In the genomic region with DNA sequence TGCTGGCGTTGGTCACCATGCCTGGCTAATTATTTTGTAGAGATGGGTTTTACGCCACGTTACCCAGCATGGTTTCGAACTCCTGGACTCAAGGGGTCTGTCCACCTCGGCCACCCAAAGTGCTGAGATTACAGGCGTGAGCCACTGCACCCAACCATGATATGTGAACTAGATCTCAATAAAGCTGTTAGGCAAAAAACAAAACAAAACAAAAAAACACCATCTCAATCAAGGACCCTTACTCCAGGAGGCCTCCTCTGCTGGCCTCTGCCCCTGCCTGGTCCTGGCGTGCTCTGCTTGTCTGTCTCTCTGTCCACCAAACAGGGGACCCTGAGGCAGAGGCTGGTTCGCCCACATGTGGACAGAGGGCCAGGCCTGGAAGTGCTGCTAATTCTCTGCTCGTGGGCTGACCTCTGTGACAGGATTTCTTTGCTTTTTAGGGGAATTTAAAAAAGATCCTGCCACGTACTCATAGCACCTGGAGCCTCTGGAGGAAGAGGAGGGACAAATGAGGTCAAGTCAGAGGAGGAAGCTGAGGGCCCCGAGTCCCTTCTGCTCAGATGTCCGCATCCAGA, we compare ENCODE assay signal across 24 cellular contexts. TPM values are rescaled to one million over a fixed set of nuclear protein-coding genes. Genes with fewer than 3 reads are reported as not detected.
A peak's percentile ranks its signal among the peaks of the same experiment; 100 is the strongest.
DNase-seq lines count a peak whose midpoint lies in the region; ATAC-seq and TF ChIP-seq lines count a peak whose summit lies in the region.
"Had no signal": no experiment of that assay in that cellular context is flagged by ENCODE, and none has a peak within 500 bp of the region (broad histone marks: within the 10 kb centered on the region; RNA-seq: fewer than 3 reads in every experiment).

No MANE protein-coding gene starts in this region.

- H3K4me3 Mint-ChIP-seq in CD14-positive monocyte (no peak overlapping the region), endodermal cell (no peak overlapping the region)
- no peak overlapping the region for H3K4me3 Mint-ChIP-seq in activated T-helper 1 cell treated with anti-CD3 and anti-CD28 coated beads, Interleukin-12 subunit alpha, Interleukin-12 subunit beta, Interleukin-2, Interleukin-4 antibody, amounts not matched to agents 30 ng/mL and 10 ng/mL and 1 ng/mL, durations not matched to agents 14 hours and 24 hours and 36 hours
- H3K4me3 Mint-ChIP-seq: B cell; CD4-positive, CD25-positive, alpha-beta regulatory T cell; HFFc6 had no signal

- no peaks in the 10 kb centered on the region for H3K36me3 ChIP-seq in endodermal cell (ENCODE audit: control insufficient read depth, insufficient read depth, low read length)
- H3K36me3 ChIP-seq: HAP-1 had no signal

- TF ChIP-seq CTCF in CD14-positive monocyte (IDR thresholded peaks at IDR 0.05) (no peak), endodermal cell (conservative IDR thresholded peaks at IDR 0.05) (no peak)

- intact Hi-C loops in CD14-positive monocyte (cut with micrococcal nuclease): no loop called here
- intact Hi-C loops in sciatic nerve (cut with DNase I): no loop called here
- intact Hi-C loops in activated T-helper 1 cell treated with anti-CD3 and anti-CD28 coated beads, Interleukin-12 subunit alpha, Interleukin-12 subunit beta, Interleukin-2, Interleukin-4 antibody, amounts not matched to agents 30 ng/mL and 10 ng/mL and 1 ng/mL, durations not matched to agents 14 hours and 24 hours and 36 hours (cut with micrococcal nuclease): no loop called here

- H3K27me3 ChIP-seq in endodermal cell (ENCODE audit: control insufficient read depth, insufficient read depth, low read length, poor library complexity, severe bottlenecking): no peaks in the 10 kb centered on the region

- H3K36me3 Mint-ChIP-seq in CD14-positive monocyte (no peaks in the 10 kb centered on the region), endodermal cell (ENCODE audit: low read depth) (no peaks in the 10 kb centered on the region)
- no peaks in the 10 kb centered on the region for H3K36me3 Mint-ChIP-seq in activated T-helper 1 cell treated with anti-CD3 and anti-CD28 coated beads, Interleukin-12 subunit alpha, Interleukin-12 subunit beta, Interleukin-2, Interleukin-4 antibody, amounts not matched to agents 30 ng/mL and 10 ng/mL and 1 ng/mL, durations not matched to agents 14 hours and 24 hours and 36 hours (ENCODE audit: low read depth)
- H3K36me3 Mint-ChIP-seq: CD4-positive, CD25-positive, alpha-beta regulatory T cell had no signal

- H3K27ac ChIP-seq in endodermal cell (ENCODE audit: low read depth, low read length): no peak overlapping the region
- H3K27ac ChIP-seq: 22Rv1, GM23248, PC-9 had no signal

- 90 to 91% methylated on average over 12 of the region's 12 CpGs for WGBS in endodermal cell (ENCODE audit: insufficient coverage in 1 of 2, insufficient read length in 1 of 2), 2 experiments

- H3K9me3 ChIP-seq in endodermal cell (ENCODE audit: control insufficient read depth, low read length): no peaks in the 10 kb centered on the region
- H3K9me3 ChIP-seq: HAP-1 had no signal

- H3K4me1 Mint-ChIP-seq in CD14-positive monocyte (no peaks in the 10 kb centered on the region), endodermal cell (no peaks in the 10 kb centered on the region)
- no peaks in the 10 kb centered on the region for H3K4me1 Mint-ChIP-seq in activated T-helper 1 cell treated with anti-CD3 and anti-CD28 coated beads, Interleukin-12 subunit alpha, Interleukin-12 subunit beta, Interleukin-2, Interleukin-4 antibody, amounts not matched to agents 30 ng/mL and 10 ng/mL and 1 ng/mL, durations not matched to agents 14 hours and 24 hours and 36 hours (ENCODE audit: low read depth)
- H3K4me1 Mint-ChIP-seq: B cell; CD4-positive, CD25-positive, alpha-beta regulatory T cell had no signal

- no peak for ATAC-seq in sciatic nerve
- ATAC-seq in GM19324 (IDR thresholded peaks at IDR 0.05; ENCODE audit: low FRiP score, unreplicated experiment): no peak

- H3K4me1 ChIP-seq in endodermal cell (ENCODE audit: control insufficient read depth, insufficient read depth, low read length): no peaks in the 10 kb centered on the region
- H3K4me1 ChIP-seq: HAP-1 had no signal

- H3K27me3 Mint-ChIP-seq in CD14-positive monocyte (ENCODE audit: low read depth in 3 of 3) (peaks cover 0 to 2% (median 1%) of the 10 kb centered on the region in 3 donors), endodermal cell (ENCODE audit: insufficient read depth) (no peaks in the 10 kb centered on the region)
- peaks cover 3% of the 10 kb centered on the region for H3K27me3 Mint-ChIP-seq in activated T-helper 1 cell treated with anti-CD3 and anti-CD28 coated beads, Interleukin-12 subunit alpha, Interleukin-12 subunit beta, Interleukin-2, Interleukin-4 antibody, amounts not matched to agents 30 ng/mL and 10 ng/mL and 1 ng/mL, durations not matched to agents 14 hours and 24 hours and 36 hours (ENCODE audit: insufficient read depth)
- H3K27me3 Mint-ChIP-seq: B cell had no signal

- peak; percentile 11 for DNase-seq in activated CD4-positive, CD25-positive, alpha-beta regulatory T cell treated with anti-CD3 and anti-CD28 coated beads, Interleukin-2, amount 50 U/mL, for 72 hours
- no peak for DNase-seq in activated CD4-positive, CD25-positive, alpha-beta regulatory T cell (lab: John Stamatoyannopoulos, UW)
- DNase-seq in CD14-positive monocyte (ENCODE audit: low spot score) (peak; percentile 33), endodermal cell (peak; percentile 26), sciatic nerve (ENCODE audit: low spot score) (peak; percentile 12)
- DNase-seq in activated naive CD4-positive, alpha-beta T cell treated with Interleukin-2 at 50 U/mL for 16 hours: no peak
- no peak for DNase-seq in activated T-helper 1 cell treated with anti-CD3 and anti-CD28 coated beads, Interleukin-12 subunit alpha, Interleukin-12 subunit beta, Interleukin-2, Interleukin-4 antibody, amounts not matched to agents 30 ng/mL and 10 ng/mL and 1 ng/mL, durations not matched to agents 14 hours and 24 hours and 36 hours (ENCODE audit: low spot score)
- DNase-seq: CD4-positive, CD25-positive, alpha-beta regulatory T cell; GM23248; HFFc6; NCI-H1092; NCI-H1417 treated with DMSO at 0.1 percent for 48 hours; NCI-H1694 treated with DMSO at 0.1 percent for 48 hours; NCI-H524 treated with DMSO at 0.1 percent for 48 hours; NCI-H774; NK-92 treated with Interleukin-12 subunit alpha and Interleukin-12 subunit beta, amount 100 ng/mL, for 24 hours; PC-9; RPMI8226; SHP77 had no signal

- no peak overlapping the region for H3K9ac ChIP-seq in endodermal cell (ENCODE audit: extremely low read depth, low read length, poor library complexity, severe bottlenecking)
- H3K9ac ChIP-seq: GM23248 had no signal

- no peak overlapping the region for H3K4me3 ChIP-seq in endodermal cell (ENCODE audit: low read length)
- H3K4me3 ChIP-seq: GM23248, HAP-1, PC-9 had no signal

- H3K27ac Mint-ChIP-seq in CD14-positive monocyte (no peak overlapping the region), endodermal cell (no peak overlapping the region)
- no peak overlapping the region for H3K27ac Mint-ChIP-seq in activated T-helper 1 cell treated with anti-CD3 and anti-CD28 coated beads, Interleukin-12 subunit alpha, Interleukin-12 subunit beta, Interleukin-2, Interleukin-4 antibody, amounts not matched to agents 30 ng/mL and 10 ng/mL and 1 ng/mL, durations not matched to agents 14 hours and 24 hours and 36 hours
- H3K27ac Mint-ChIP-seq: B cell; CD4-positive, CD25-positive, alpha-beta regulatory T cell; HFFc6 had no signal

- H3K9me3 Mint-ChIP-seq in CD14-positive monocyte (no peaks in the 10 kb centered on the region), endodermal cell (no peaks in the 10 kb centered on the region)
- H3K9me3 Mint-ChIP-seq in activated T-helper 1 cell treated with anti-CD3 and anti-CD28 coated beads, Interleukin-12 subunit alpha, Interleukin-12 subunit beta, Interleukin-2, Interleukin-4 antibody, amounts not matched to agents 30 ng/mL and 10 ng/mL and 1 ng/mL, durations not matched to agents 14 hours and 24 hours and 36 hours: no peaks in the 10 kb centered on the region
- H3K9me3 Mint-ChIP-seq: HFFc6 had no signal

RNA-seq across cellular contexts. Expression of gene WFS1, which starts 32.7 kb away (rescaled TPM):
- under 1 TPM; 0.39 to 0.93 TPM for polyA plus RNA-seq in CD14-positive monocyte
- total RNA-seq in endodermal cell (10 to 100 TPM; 25.3 to 26.1 TPM), sciatic nerve (39.2 TPM)
- 23.8 TPM for polyA plus RNA-seq in endodermal cell (2013, experiment 1 of 2)
- 24.1 TPM for polyA plus RNA-seq in endodermal cell (2013, experiment 2 of 2)
- total RNA-seq in activated T-helper 1 cell treated with anti-CD3 and anti-CD28 coated beads, Interleukin-12 subunit alpha, Interleukin-12 subunit beta, Interleukin-2, Interleukin-4 antibody, amounts not matched to agents 30 ng/mL and 10 ng/mL and 1 ng/mL, durations not matched to agents 14 hours and 24 hours and 36 hours: 5.7 and 9.3 TPM in 2 replicates

RNA-seq across cellular contexts. Expression of gene JAKMIP1, which starts 36.6 kb away (rescaled TPM):
- polyA plus RNA-seq in CD14-positive monocyte: under 1 TPM in 1 of 2 donors, not detected in 1; 0.08 TPM
- total RNA-seq in endodermal cell (10 to 100 TPM; 10.4 to 11.2 TPM), sciatic nerve (0.76 TPM)
- polyA plus RNA-seq in endodermal cell (2013, experiment 1 of 2): 2.0 TPM
- polyA plus RNA-seq in endodermal cell (2013, experiment 2 of 2): 3.6 TPM
- 15.5 and 16.9 TPM in 2 replicates for total RNA-seq in activated T-helper 1 cell treated with anti-CD3 and anti-CD28 coated beads, Interleukin-12 subunit alpha, Interleukin-12 subunit beta, Interleukin-2, Interleukin-4 antibody, amounts not matched to agents 30 ng/mL and 10 ng/mL and 1 ng/mL, durations not matched to agents 14 hours and 24 hours and 36 hours
- total RNA-seq: GM23248, HFFc6, PC-9, SK-MEL-5 had no signal
- polyA plus RNA-seq: GM23248 had no signal

Comparison
In these comparisons a context has a peak if more than half of its experiments do, and no peak if none do; other contexts are left out.
1. DNase-seq: peak in activated CD4-positive, CD25-positive, alpha-beta regulatory T cell treated with anti-CD3 and anti-CD28 coated beads, Interleukin-2, amount 50 U/mL, for 72 hours (single experiment), CD14-positive monocyte (single experiment), endodermal cell (single experiment) and sciatic nerve (single experiment); none in activated CD4-positive, CD25-positive, alpha-beta regulatory T cell (0 of 4), activated naive CD4-positive, alpha-beta T cell treated with Interleukin-2 at 50 U/mL for 16 hours (single experiment) and activated T-helper 1 cell treated with anti-CD3 and anti-CD28 coated beads, Interleukin-12 subunit alpha, Interleukin-12 subunit beta, Interleukin-2, Interleukin-4 antibody, amounts not matched to agents 30 ng/mL and 10 ng/mL and 1 ng/mL, durations not matched to agents 14 hours and 24 hours and 36 hours (single experiment).